In the genomic region with DNA sequence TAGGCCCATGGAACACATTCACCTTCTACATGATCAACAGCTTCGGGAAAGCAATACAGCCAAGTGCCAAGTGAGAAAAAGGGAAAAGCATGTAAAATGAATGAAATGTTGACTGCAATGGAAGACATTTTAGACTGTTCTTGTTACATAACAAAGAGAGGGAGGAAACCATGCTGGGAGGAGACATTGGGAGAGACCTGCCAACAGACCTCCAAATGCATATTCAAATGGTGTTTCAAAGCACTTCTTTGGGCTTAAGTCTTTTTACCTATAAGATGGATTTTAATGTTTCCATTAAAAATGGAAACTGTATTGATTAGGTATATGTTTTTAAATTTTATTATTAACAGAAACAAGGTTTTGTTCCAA, we compare ENCODE assay signal across 18 cellular contexts.
"Had no signal": no experiment of that assay in that cellular context is flagged by ENCODE, and none has a peak within 500 bp of the region (broad histone marks: within the 10 kb centered on the region; RNA-seq: fewer than 3 reads in every experiment).

No MANE protein-coding gene starts in this region.

- ATAC-seq: activated CD4-positive, alpha-beta T cell treated with anti-CD3 and anti-CD28 coated beads for 36 hours; activated T-cell treated with anti-CD3 and anti-CD28 coated beads, Interleukin-2, amount 50 U/mL, for 72 hours; gastroesophageal sphincter had no signal

- H3K4me3 ChIP-seq: cardiac muscle cell, gastroesophageal sphincter, right atrium auricular region, tibial nerve had no signal

- H3K27ac ChIP-seq: cardiac muscle cell, neutrophil, right atrium auricular region, tibial nerve had no signal

- H3K4me3 Mint-ChIP-seq: activated CD4-positive, alpha-beta memory T cell treated with anti-CD3 and anti-CD28 coated beads, Interleukin-2, amount 10 ng/mL, durations not matched to agents 7 days and 5 days; activated CD4-positive, alpha-beta T cell treated with anti-CD3 and anti-CD28 coated beads for 36 hours; activated naive CD8-positive, alpha-beta T cell treated with anti-CD3 and anti-CD28 coated beads, Interleukin-2, amount 10 ng/mL, durations not matched to agents 7 days and 5 days; activated T-cell treated with anti-CD3 and anti-CD28 coated beads, Interleukin-2, amount 50 U/mL, for 72 hours; naive B cell; stimulated activated memory B cell treated with anti-CD40 and anti-IgM and Interleukin-4, amounts not matched to agents 10 μg/mL and 1 μg/mL and 100 μg/mL, for 72 hours had no signal

- H3K27me3 Mint-ChIP-seq: stimulated activated memory B cell treated with anti-CD40 and anti-IgM and Interleukin-4, amounts not matched to agents 10 μg/mL and 1 μg/mL and 100 μg/mL, for 72 hours had no signal

- H3K9me3 ChIP-seq: gastroesophageal sphincter, neutrophil, right atrium auricular region, tibial nerve had no signal

- H3K36me3 ChIP-seq: cardiac muscle cell, gastroesophageal sphincter, neutrophil, right atrium auricular region, tibial nerve had no signal

- H3K4me1 ChIP-seq: right atrium auricular region had no signal

- H3K9me3 Mint-ChIP-seq: activated CD4-positive, alpha-beta memory T cell treated with anti-CD3 and anti-CD28 coated beads, Interleukin-2, amount 10 ng/mL, durations not matched to agents 7 days and 5 days had no signal

- H3K27ac Mint-ChIP-seq: activated CD4-positive, alpha-beta memory T cell treated with anti-CD3 and anti-CD28 coated beads, Interleukin-2, amount 10 ng/mL, durations not matched to agents 7 days and 5 days; activated CD4-positive, alpha-beta T cell treated with anti-CD3 and anti-CD28 coated beads for 36 hours; activated naive CD8-positive, alpha-beta T cell treated with anti-CD3 and anti-CD28 coated beads, Interleukin-2, amount 10 ng/mL, durations not matched to agents 7 days and 5 days; activated T-cell treated with anti-CD3 and anti-CD28 coated beads, Interleukin-2, amount 50 U/mL, for 72 hours; naive B cell; stimulated activated memory B cell treated with anti-CD40 and anti-IgM and Interleukin-4, amounts not matched to agents 10 μg/mL and 1 μg/mL and 100 μg/mL, for 72 hours had no signal

- H3K27me3 ChIP-seq: cardiac muscle cell, gastroesophageal sphincter, neutrophil, right atrium auricular region, tibial nerve had no signal

- H3K36me3 Mint-ChIP-seq: activated naive CD8-positive, alpha-beta T cell treated with anti-CD3 and anti-CD28 coated beads, Interleukin-2, amount 10 ng/mL, durations not matched to agents 7 days and 5 days; naive B cell; stimulated activated memory B cell treated with anti-CD40 and anti-IgM and Interleukin-4, amounts not matched to agents 10 μg/mL and 1 μg/mL and 100 μg/mL, for 72 hours had no signal

- H3K4me1 Mint-ChIP-seq: activated CD4-positive, alpha-beta memory T cell treated with anti-CD3 and anti-CD28 coated beads, Interleukin-2, amount 10 ng/mL, durations not matched to agents 7 days and 5 days; activated CD4-positive, alpha-beta T cell treated with anti-CD3 and anti-CD28 coated beads for 36 hours; naive B cell; stimulated activated memory B cell treated with anti-CD40 and anti-IgM and Interleukin-4, amounts not matched to agents 10 μg/mL and 1 μg/mL and 100 μg/mL, for 72 hours had no signal

- DNase-seq: activated CD4-positive, alpha-beta memory T cell treated with anti-CD3 and anti-CD28 coated beads, Interleukin-2, amount 10 ng/mL, durations not matched to agents 7 days and 5 days; activated CD4-positive, alpha-beta T cell treated with anti-CD3 and anti-CD28 coated beads for 36 hours; activated gamma-delta T cell treated with Interleukin-2 at 50 U/mL for 16 hours; activated naive CD8-positive, alpha-beta T cell treated with anti-CD3 and anti-CD28 coated beads, Interleukin-2, amount 10 ng/mL, durations not matched to agents 7 days and 5 days; activated T-cell treated with anti-CD3 and anti-CD28 coated beads, Interleukin-2, amount 50 U/mL, for 72 hours; aorta; kidney glomerular epithelial cell; midbrain; naive B cell; posterior cingulate gyrus; stimulated activated CD4-positive, alpha-beta T cell treated with anti-CD3 and anti-CD28 coated beads, Interleukin-1b, Interleukin-23, amount 100 ng/mL, for 48 hours; T1000 had no signal
